Comparison of ENCODE assay signal across 1 cellular context in genomic region chr20:41035207-41035606, GRCh38.
TF ChIP-seq lines count a peak whose summit lies in the region.

No MANE protein-coding gene starts in this region.

TF ChIP-seq in GM12878, 131 proteins besides CTCF, POLR2A, EP300 and RAD21:
- no peak for TF ChIP-seq SMAD1 (IDR thresholded peaks at IDR 0.05; ENCODE audit: low read depth, partially characterized antibody)
- TF ChIP-seq SP1 (IDR thresholded peaks at IDR 0.05; ENCODE audit: low read depth, low read length), result no peak
- TF ChIP-seq EED (IDR thresholded peaks at IDR 0.05; ENCODE audit: low read depth), result no peak
- no peak for TF ChIP-seq WRNIP1 (IDR thresholded peaks at IDR 0.05; ENCODE audit: borderline replicate concordance, low read depth, low read length)
- no peak for TF ChIP-seq RCOR1 (conservative IDR thresholded peaks at IDR 0.05; ENCODE audit: low read depth, low read length)
- no peak for TF ChIP-seq SRF (IDR thresholded peaks at IDR 0.05; ENCODE audit: low read depth in 2 of 2, low read length in 2 of 2)
- no peak for TF ChIP-seq BCLAF1 (IDR thresholded peaks at IDR 0.05)
- TF ChIP-seq NR2C1 (IDR thresholded peaks at IDR 0.05), result no peak
- no peak for TF ChIP-seq SPI1 (IDR thresholded peaks at IDR 0.05; ENCODE audit: borderline replicate concordance, insufficient read depth, low read depth, low read length)
- no peak for TF ChIP-seq MLLT1 (IDR thresholded peaks at IDR 0.05)
